Comparison of ENCODE assay signal across 24 cellular contexts in the genomic region with DNA sequence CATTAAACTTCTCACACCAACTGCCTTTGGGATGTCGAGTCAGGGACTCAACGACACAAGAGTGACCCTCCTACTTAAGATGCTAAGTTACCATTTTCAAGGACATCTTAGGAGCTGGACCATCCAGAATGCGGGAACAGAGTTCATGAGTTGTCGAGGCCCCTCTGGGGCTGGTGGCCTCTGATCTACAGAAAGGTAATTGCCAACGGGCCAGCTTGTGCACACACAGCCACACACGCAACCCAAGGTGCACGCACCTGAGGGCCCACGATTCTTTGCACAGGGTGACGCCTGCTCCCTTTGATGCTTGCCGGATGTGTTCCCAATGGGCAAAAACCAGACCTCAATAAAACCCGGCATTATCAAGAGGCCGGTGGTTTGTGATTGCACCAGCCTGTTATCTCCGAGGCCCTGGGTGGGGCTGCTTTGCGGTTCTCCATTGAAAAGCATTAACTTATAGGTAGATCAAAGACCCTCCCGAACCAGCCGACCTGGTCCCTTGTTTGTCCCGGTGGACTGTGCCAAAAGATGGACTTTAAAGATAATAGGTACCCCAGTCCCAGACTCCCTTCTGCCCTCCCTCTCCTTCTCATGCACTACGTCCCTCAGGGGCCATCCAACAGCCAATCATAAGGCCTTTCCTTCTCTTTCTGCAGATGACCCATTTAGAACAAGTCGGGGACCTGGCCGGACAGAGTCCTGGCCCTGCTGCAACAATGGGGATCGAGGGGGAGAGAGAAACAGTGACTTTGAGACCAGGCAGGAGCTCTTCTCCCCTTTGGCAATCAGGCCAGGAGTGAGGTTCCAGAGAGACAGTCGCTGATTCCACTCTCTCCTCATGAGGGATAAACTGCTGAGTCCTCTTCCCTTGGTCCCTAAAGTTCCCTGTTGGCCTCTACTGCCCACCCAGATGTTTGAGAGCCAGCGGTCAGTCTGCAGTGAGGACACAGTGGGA.
DNase-seq lines count a peak whose midpoint lies in the region; ATAC-seq, FAIRE-seq and TF ChIP-seq lines count a peak whose summit lies in the region.
"Had no signal": no experiment of that assay in that cellular context is flagged by ENCODE, and none has a peak within 500 bp of the region (broad histone marks: within the 10 kb centered on the region; RNA-seq: fewer than 3 reads in every experiment).

No MANE protein-coding gene starts in this region.

- TF ChIP-seq CTCF in HCT116 (IDR thresholded peaks at IDR 0.05 in 2 of 3, conservative IDR thresholded peaks at IDR 0.05 in 1 of 3; ENCODE audit: borderline replicate concordance in 1 of 3, insufficient read depth in 1 of 3, low read depth in 2 of 3, low read length in 2 of 3) (no peak), RWPE1 (conservative IDR thresholded peaks at IDR 0.05; ENCODE audit: low read depth) (no peak), hepatocyte (IDR thresholded peaks at IDR 0.05; ENCODE audit: poor library complexity) (no peak), spleen (IDR thresholded peaks at IDR 0.05 in 8 of 11, conservative IDR thresholded peaks at IDR 0.05 in 3 of 11) (no peak)

- RAD21 ChIA-PET in HCT116 (lab: Charles Lee; ENCODE audit: low non-redundant PET in 1 of 2, low total read pairs in 2 of 2, uncharacterized antibody in 2 of 2, unreplicated experiment in 2 of 2): no interaction called here

- H3K27me3 ChIP-seq in HCT116 (ENCODE audit: insufficient read depth, low read length) (no peaks in the 10 kb centered on the region), hepatocyte (no peaks in the 10 kb centered on the region), small intestine (ENCODE audit: control insufficient read depth in 2 of 2, insufficient read depth in 2 of 2, low read length in 2 of 2) (no peaks in the 10 kb centered on the region), spleen (replicated peaks in 1 of 7) (peaks cover 0 to 16% (median 0%) of the 10 kb centered on the region in 7 donors)
- H3K27me3 ChIP-seq: MG63 had no signal

- peak overlapping the region; percentile 18; the same call in 1 of the 2 replicates for H3K9ac ChIP-seq in HCT116 (ENCODE audit: low read length)

- no peak overlapping the region for H3K4me3 Mint-ChIP-seq in activated CD4-positive, alpha-beta memory T cell treated with anti-CD3 and anti-CD28 coated beads for 36 hours
- H3K4me3 Mint-ChIP-seq: CD8-positive, alpha-beta memory T cell; H9; IgD-negative memory B cell had no signal

- FAIRE-seq in small intestine (lab: Jason Lieb, UNC): no peak
- FAIRE-seq: A549, RCC 7860 had no signal

- DNase-seq in HCT116 (ENCODE audit: low read depth, low spot score) (no peak), RWPE1 (ENCODE audit: low spot score) (no peak), hepatocyte (ENCODE audit: low spot score) (peak; percentile 69), small intestine (peak; percentile 81), middle frontal gyrus (ENCODE audit: extremely low spot score, low spot score) (no peak), spleen (no peak)
- DNase-seq in activated CD4-positive, alpha-beta memory T cell treated with anti-CD3 and anti-CD28 coated beads for 36 hours: no peak
- DNase-seq: C1 segment of cervical spinal cord; CD8-positive, alpha-beta memory T cell; DMS79 treated with DMSO at 0.1 percent for 48 hours; H9; Karpas-422; MG63; NCI-H1048; NCI-H1436 treated with DMSO at 0.1 percent for 48 hours; NCI-H2029 treated with DMSO at 0.1 percent for 48 hours; NCI-H2171; NCI-H526; SHP77 had no signal

- H3K4me3 ChIP-seq in HCT116 (replicated peaks in 1 of 2; ENCODE audit: low read depth in 1 of 2, low read length in 2 of 2): no peak overlapping the region
- no peak overlapping the region for H3K4me3 ChIP-seq in hepatocyte
- no peak overlapping the region for H3K4me3 ChIP-seq in small intestine (ENCODE audit: low read depth in 1 of 2, low read length in 2 of 2)
- H3K4me3 ChIP-seq in spleen: no peak overlapping the region
- H3K4me3 ChIP-seq: A549, MG63, SK-N-MC had no signal

- H3K4me2 ChIP-seq in HCT116 (ENCODE audit: low read length) (peak overlapping the region; percentile 31), hepatocyte (peak overlapping the region; percentile 53)
- H3K4me2 ChIP-seq: A549 had no signal

- POLR2A ChIA-PET in HCT116 (lab: Charles Lee): interaction anchor here (1.5 kb wide), 1 partner anchor 10 kb away, joined by 5 read pairs; no protein-coding TSS in a partner anchor
- POLR2A ChIA-PET in RWPE1 (lab: Yijun Ruan, JAX; ENCODE audit: low non-redundant PET): no interaction called here
- POLR2A ChIA-PET in activated CD4-positive, alpha-beta memory T cell treated with anti-CD3 and anti-CD28 coated beads for 36 hours (lab: Charles Lee): no interaction called here

- H3K9me3 Mint-ChIP-seq in activated CD4-positive, alpha-beta memory T cell treated with anti-CD3 and anti-CD28 coated beads for 36 hours: peaks cover 13% of the 10 kb centered on the region

- TF ChIP-seq RAD21 in HCT116 (IDR thresholded peaks at IDR 0.05; ENCODE audit: low read depth): no peak

- WGBS in hepatocyte (ENCODE audit: low lambda C conversion rate, missing lambda C conversion rate): 73% methylated on average over 23 of the region's 23 CpGs
- 22 to 68% (median 46%) methylated on average over 23 of the region's 23 CpGs for WGBS in small intestine, 3 donors
- WGBS in spleen, 5 donors: 83 to 91% (median 88%) methylated on average over 23 of the region's 23 CpGs

- ATAC-seq in HCT116 (peak; percentile 55), GM21576 (IDR thresholded peaks at IDR 0.05; ENCODE audit: unreplicated experiment) (no peak)
- ATAC-seq: A549 had no signal

- peaks cover 6% of the 10 kb centered on the region for H3K36me3 Mint-ChIP-seq in activated CD4-positive, alpha-beta memory T cell treated with anti-CD3 and anti-CD28 coated beads for 36 hours

- H2AFZ ChIP-seq in HCT116 (ENCODE audit: low read depth, low read length, poor library complexity, severe bottlenecking) (no peak overlapping the region), hepatocyte (no peak overlapping the region)

- no peak for TF ChIP-seq POLR2A in HCT116 (IDR thresholded peaks at IDR 0.05; ENCODE audit: borderline replicate concordance, extremely low read depth, insufficient read depth, insufficient read length)
- no peak for TF ChIP-seq POLR2A in spleen (IDR thresholded peaks at IDR 0.05)

- peaks cover 9 to 15% of the 10 kb centered on the region in 2 experiments; a peak in 3 of 4 replicates for H3K9me3 ChIP-seq in HCT116 (ENCODE audit: control insufficient read depth in 1 of 2, insufficient read depth in 1 of 2, low read depth in 1 of 2, low read length in 2 of 2)
- H3K9me3 ChIP-seq in hepatocyte (ENCODE audit: low read depth): peaks cover 9% of the 10 kb centered on the region
- peaks cover 2% of the 10 kb centered on the region for H3K9me3 ChIP-seq in small intestine (ENCODE audit: control insufficient read depth, low read depth)
- peaks cover 5 to 28% (median 19%) of the 10 kb centered on the region in 8 donors for H3K9me3 ChIP-seq in spleen

- no peaks in the 10 kb centered on the region for H3K4me1 Mint-ChIP-seq in activated CD4-positive, alpha-beta memory T cell treated with anti-CD3 and anti-CD28 coated beads for 36 hours (ENCODE audit: low read depth)
- H3K4me1 Mint-ChIP-seq: CD8-positive, alpha-beta memory T cell; IgD-negative memory B cell had no signal

- CTCF ChIA-PET in HCT116 (lab: Charles Lee) (no interaction called here), RWPE1 (lab: Yijun Ruan, JAX) (no interaction called here)
- CTCF ChIA-PET in activated CD4-positive, alpha-beta memory T cell treated with anti-CD3 and anti-CD28 coated beads for 36 hours (lab: Charles Lee): no interaction called here

- H3K4me1 ChIP-seq in HCT116 (ENCODE audit: control insufficient read depth in 1 of 2, insufficient read depth in 2 of 2, low read length in 2 of 2) (peaks cover 69 to 92% of the 10 kb centered on the region in 2 experiments), hepatocyte (ENCODE audit: insufficient read depth) (peaks cover 16% of the 10 kb centered on the region), small intestine (ENCODE audit: control insufficient read depth in 2 of 2, insufficient read depth in 1 of 2, low read depth in 1 of 2, low read length in 1 of 2) (peaks cover 0 to 14% of the 10 kb centered on the region in 2 donors), spleen (no peaks in the 10 kb centered on the region)

- H3K36me3 ChIP-seq in HCT116 (ENCODE audit: control insufficient read depth in 1 of 2, insufficient read depth in 2 of 2, low read length in 2 of 2): peaks cover 0 to 9% of the 10 kb centered on the region in 2 experiments; a peak in 2 of 4 replicates
- no peaks in the 10 kb centered on the region for H3K36me3 ChIP-seq in hepatocyte (replicated peaks; ENCODE audit: insufficient read depth, low read depth)
- H3K36me3 ChIP-seq in small intestine (ENCODE audit: control insufficient read depth in 2 of 2, insufficient read depth in 2 of 2, low read length in 2 of 2): peaks cover 0 to 3% of the 10 kb centered on the region in 2 donors
- H3K36me3 ChIP-seq in spleen: no peaks in the 10 kb centered on the region

- no peak overlapping the region for H3K27ac Mint-ChIP-seq in activated CD4-positive, alpha-beta memory T cell treated with anti-CD3 and anti-CD28 coated beads for 36 hours
- H3K27ac Mint-ChIP-seq: CD8-positive, alpha-beta memory T cell; H9; IgD-negative memory B cell had no signal

- H3K79me2 ChIP-seq in HCT116 (ENCODE audit: insufficient read depth, low read length) (peaks cover 16% of the 10 kb centered on the region; the same call in 1 of the 2 replicates), hepatocyte (peaks cover 23% of the 10 kb centered on the region)

- intact Hi-C loops in HCT116 (cut with micrococcal nuclease) (no loop called here), spleen (cut with DNase I; ENCODE audit: low total_unique reads) (no loop called here)
- intact Hi-C loops in activated CD4-positive, alpha-beta memory T cell treated with anti-CD3 and anti-CD28 coated beads for 36 hours (cut with micrococcal nuclease): no loop called here

- H3K27me3 Mint-ChIP-seq in activated CD4-positive, alpha-beta memory T cell treated with anti-CD3 and anti-CD28 coated beads for 36 hours: peaks cover 1% of the 10 kb centered on the region
- H3K27me3 Mint-ChIP-seq: IgD-negative memory B cell had no signal

- no peaks in the 10 kb centered on the region for H3K9me2 ChIP-seq in HCT116 (ENCODE audit: insufficient read depth)
- no peaks in the 10 kb centered on the region for H3K9me2 ChIP-seq in hepatocyte (replicated peaks; ENCODE audit: insufficient read depth)

- no TSS peak for BruUV-seq in HCT116 (replicated peaks; lab: Mats Ljungman, UMichigan)

- H4K20me1 ChIP-seq in HCT116 (ENCODE audit: insufficient read depth): no peaks in the 10 kb centered on the region
- no peaks in the 10 kb centered on the region for H4K20me1 ChIP-seq in hepatocyte (ENCODE audit: insufficient read depth, poor library complexity, severe bottlenecking)

- H3K27ac ChIP-seq in HCT116 (ENCODE audit: low read depth, low read length) (peak overlapping the region; percentile 66), RWPE1 (peak overlapping the region; percentile 56), hepatocyte (peak overlapping the region; percentile 87), small intestine (ENCODE audit: low read depth in 1 of 2, low read length in 1 of 2) (peak overlapping the region in 1 of 2 donors; percentile 59), spleen (no peak overlapping the region)
- H3K27ac ChIP-seq: SK-N-MC had no signal

TF ChIP-seq in HCT116, 20 proteins besides CTCF, POLR2A, EP300 and RAD21 (continues in another document):
- TF ChIP-seq TCF7L2 (IDR thresholded peaks at IDR 0.05; ENCODE audit: borderline replicate concordance, extremely low read depth, insufficient read depth, insufficient read length): peak; percentile 98

Comparison
In these comparisons a context has a peak if more than half of its experiments do, and no peak if none do; other contexts are left out.
1. DNase-seq: peak in hepatocyte (single experiment) and small intestine (single experiment); none in HCT116 (single experiment), RWPE1 (single experiment), activated CD4-positive, alpha-beta memory T cell treated with anti-CD3 and anti-CD28 coated beads for 36 hours (single experiment), middle frontal gyrus (single experiment) and spleen (single experiment).
2. H3K27ac ChIP-seq: peak in HCT116 (single experiment), RWPE1 (single experiment) and hepatocyte (single experiment); none in spleen (0 of 8).